ENCODE assay signal across 8 cellular contexts in the genomic region with DNA sequence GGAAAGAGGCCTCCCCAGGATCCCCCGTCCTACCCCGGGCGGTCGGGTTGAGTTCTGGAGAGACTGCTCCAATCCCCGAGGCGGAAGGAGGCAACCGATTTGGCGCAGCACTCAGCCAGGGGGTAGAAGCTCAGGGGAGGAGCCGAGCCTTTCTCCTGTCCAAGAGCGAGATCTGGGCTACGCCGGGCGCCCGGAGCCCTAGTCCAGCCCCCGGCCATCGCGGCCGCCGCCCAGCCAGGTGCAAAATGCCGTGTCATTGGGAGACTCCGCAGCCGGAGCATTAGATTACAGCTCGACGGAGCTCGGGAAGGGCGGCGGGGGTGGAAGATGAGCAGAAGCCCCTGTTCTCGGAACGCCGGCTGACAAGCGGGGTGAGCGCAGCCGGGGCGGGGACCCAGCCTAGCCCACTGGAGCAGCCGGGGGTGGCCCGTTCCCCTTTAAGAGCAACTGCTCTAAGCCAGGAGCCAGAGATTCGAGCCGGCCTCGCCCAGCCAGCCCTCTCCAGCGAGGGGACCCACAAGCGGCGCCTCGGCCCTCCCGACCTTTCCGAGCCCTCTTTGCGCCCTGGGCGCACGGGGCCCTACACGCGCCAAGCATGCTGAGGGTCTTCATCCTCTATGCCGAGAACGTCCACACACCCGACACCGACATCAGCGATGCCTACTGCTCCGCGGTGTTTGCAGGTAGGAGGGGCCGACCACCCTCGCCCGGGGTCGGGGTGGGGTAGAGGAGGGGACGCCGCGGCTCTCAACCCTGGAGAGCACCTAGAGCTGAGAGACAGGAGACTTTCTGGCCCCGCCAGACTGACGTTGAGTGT. TPM values are rescaled to one million over a fixed set of nuclear protein-coding genes. Genes with fewer than 3 reads are reported as not detected.
DNase-seq lines count a peak whose midpoint lies in the region; ATAC-seq, FAIRE-seq and TF ChIP-seq lines count a peak whose summit lies in the region.

A gene (plus strand): TSS at position 158 of the 817 bp plus-strand sequence.

- no peaks in the 10 kb centered on the region for H3K36me3 Mint-ChIP-seq in activated T-cell treated with anti-CD3 and anti-CD28 coated beads, Interleukin-2, amount 50 U/mL, for 72 hours (ENCODE audit: insufficient read depth in 2 of 2)
- H3K36me3 Mint-ChIP-seq in activated B cell treated with CpG ODN at 0.5 μM for 24 hours (ENCODE audit: low read depth) (no peaks in the 10 kb centered on the region), glutamatergic neuron (ENCODE audit: unreplicated experiment) (no peaks in the 10 kb centered on the region)

- no peak within 1 kb of the TSS for H3K27ac Mint-ChIP-seq in activated T-cell treated with anti-CD3 and anti-CD28 coated beads, Interleukin-2, amount 50 U/mL, for 72 hours
- H3K27ac Mint-ChIP-seq in activated B cell treated with CpG ODN at 0.5 μM for 24 hours (no peak within 1 kb of the TSS), glutamatergic neuron (ENCODE audit: unreplicated experiment) (peak within 1 kb of the TSS; percentile 33)

- DNase-seq in activated T-cell treated with anti-CD3 and anti-CD28 coated beads, Interleukin-2, amount 50 U/mL, for 72 hours = peak in 1 of 2 donors; percentile 9
- no peak for DNase-seq in activated T-cell treated with anti-CD3 and anti-CD28 coated beads, Interleukin-2, amount 50 U/mL, for 1 hour
- no peak for DNase-seq in activated B cell treated with CpG ODN at 0.5 μM for 24 hours
- peak; percentile 60 for DNase-seq in glutamatergic neuron
- no peak for DNase-seq in omental fat pad (ENCODE audit: low spot score)
- DNase-seq in pons (ENCODE audit: low spot score) = no peak
- no peak for DNase-seq in D721Med (ENCODE audit: insufficient read length, low spot score)

- CTCF ChIA-PET in activated B cell treated with CpG ODN at 0.5 μM for 24 hours (lab: Charles Lee) = no interaction called here

- peak within 1 kb of the TSS; percentile 64 to 66 for H3K4me3 Mint-ChIP-seq in activated T-cell treated with anti-CD3 and anti-CD28 coated beads, Interleukin-2, amount 50 U/mL, for 72 hours
- peak within 1 kb of the TSS; percentile 66 for H3K4me3 Mint-ChIP-seq in activated B cell treated with CpG ODN at 0.5 μM for 24 hours
- H3K4me3 Mint-ChIP-seq in glutamatergic neuron (ENCODE audit: unreplicated experiment) = peak within 1 kb of the TSS; percentile 76

- POLR2A ChIA-PET in activated B cell treated with CpG ODN at 0.5 μM for 24 hours (lab: Charles Lee) = no interaction called here

- FAIRE-seq in D721Med (lab: Jason Lieb, UNC) = no peak

- peaks cover 19% of the 10 kb centered on the region for H3K4me1 Mint-ChIP-seq in activated T-cell treated with anti-CD3 and anti-CD28 coated beads, Interleukin-2, amount 50 U/mL, for 72 hours (ENCODE audit: low read depth)
- H3K4me1 Mint-ChIP-seq in activated B cell treated with CpG ODN at 0.5 μM for 24 hours (peaks cover 19% of the 10 kb centered on the region), glutamatergic neuron (ENCODE audit: low read depth, unreplicated experiment) (peaks cover 49% of the 10 kb centered on the region)

- no peaks in the 10 kb centered on the region for H3K9me3 Mint-ChIP-seq in activated T-cell treated with anti-CD3 and anti-CD28 coated beads, Interleukin-2, amount 50 U/mL, for 72 hours
- H3K9me3 Mint-ChIP-seq in activated B cell treated with CpG ODN at 0.5 μM for 24 hours (no peaks in the 10 kb centered on the region), glutamatergic neuron (ENCODE audit: unreplicated experiment) (peaks cover 16% of the 10 kb centered on the region)

- ATAC-seq in activated T-cell treated with anti-CD3 and anti-CD28 coated beads, Interleukin-2, amount 50 U/mL, for 72 hours (replicated peaks in 1 of 2) = peak; percentile 26 to 29
- ATAC-seq in activated B cell treated with CpG ODN at 0.5 μM for 24 hours (ENCODE audit: low read depth) = no peak
- peak; percentile 54 for ATAC-seq in omental fat pad (ENCODE audit: low FRiP score)
- no peak for ATAC-seq in HG03095 (IDR thresholded peaks at IDR 0.05; ENCODE audit: unreplicated experiment)

- intact Hi-C loops in activated B cell treated with CpG ODN at 0.5 μM for 24 hours (cut with micrococcal nuclease) = no loop called here

- peaks cover 55% of the 10 kb centered on the region for H3K27me3 Mint-ChIP-seq in activated T-cell treated with anti-CD3 and anti-CD28 coated beads, Interleukin-2, amount 50 U/mL, for 72 hours (ENCODE audit: low read depth)
- H3K27me3 Mint-ChIP-seq in activated B cell treated with CpG ODN at 0.5 μM for 24 hours = peaks cover 34% of the 10 kb centered on the region
- H3K27me3 Mint-ChIP-seq in glutamatergic neuron (ENCODE audit: unreplicated experiment) = peaks cover 20% of the 10 kb centered on the region

- TF ChIP-seq CTCF in activated B cell treated with CpG ODN at 0.5 μM for 24 hours (IDR thresholded peaks at IDR 0.05) (no peak), glutamatergic neuron (IDR thresholded peaks at IDR 0.05; ENCODE audit: partially characterized antibody, unreplicated experiment) (no peak), omental fat pad (IDR thresholded peaks at IDR 0.05) (no peak), D721Med (IDR thresholded peaks at IDR 0.05; ENCODE audit: insufficient read depth, missing control alignments) (no peak)

RNA-seq across cellular contexts. Expression of the gene that starts here (rescaled TPM):
- total RNA-seq in activated T-cell treated with anti-CD3 and anti-CD28 coated beads, Interleukin-2, amount 50 U/mL, for 72 hours = 1 to 10 TPM in 1 of 2 donors, under 1 TPM in 1; 0.77 to 1.6 TPM
- total RNA-seq in activated B cell treated with CpG ODN at 0.5 μM for 24 hours = 0.10 and 0.13 TPM in 2 replicates
- 11.1 TPM for total RNA-seq in glutamatergic neuron (ENCODE audit: unreplicated experiment)
- total RNA-seq in omental fat pad = 10 to 100 TPM in 3 of 4 donors, 1 to 10 TPM in 1; 7.9 to 70.5 (median 17.8) TPM

Comparison
In these comparisons a context has a peak if more than half of its experiments do, and no peak if none do; other contexts are left out.
1. ATAC-seq: peak in activated T-cell treated with anti-CD3 and anti-CD28 coated beads, Interleukin-2, amount 50 U/mL, for 72 hours (2 of 2) and omental fat pad (single experiment); none in activated B cell treated with CpG ODN at 0.5 μM for 24 hours (single experiment) and HG03095 (single experiment).
2. Peak in every context shown above with its lines, with median percentiles within 50 percentile points of each other: H3K4me3 Mint-ChIP-seq.